In genomic region chr10:176677-177076, GRCh38 we compare ENCODE assay signal across 19 cellular contexts. TPM values are rescaled to one million over a fixed set of nuclear protein-coding genes. Genes with fewer than 3 reads are reported as not detected.
DNase-seq lines count a peak whose midpoint lies in the region; ATAC-seq and TF ChIP-seq lines count a peak whose summit lies in the region.
"Had no signal": no experiment of that assay in that cellular context is flagged by ENCODE, and none has a peak within 500 bp of the region (broad histone marks: within the 10 kb centered on the region; RNA-seq: fewer than 3 reads in every experiment).

No MANE protein-coding gene starts in this region.

- intact Hi-C loops in CD4-positive, alpha-beta T cell (cut with DNase I, micrococcal nuclease), result loop anchor here in 1 of 2 experiments (2.0 kb wide), 1 partner anchor 354 kb away; no protein-coding TSS in a partner anchor
- intact Hi-C loops in heart right ventricle (cut with DNase I), result no loop called here

- no peak for DNase-seq in CD4-positive, alpha-beta T cell
- DNase-seq in central memory CD8-positive, alpha-beta T cell (ENCODE audit: low spot score in 2 of 2), result no peak
- no peak for DNase-seq in COLO668 (lab: John Stamatoyannopoulos, UW; ENCODE audit: unreplicated experiment)
- no peak for DNase-seq in heart right ventricle
- DNase-seq in ureter (ENCODE audit: low spot score), result no peak
- DNase-seq: ACHN; BE2C; C1 segment of cervical spinal cord; CD4-positive, alpha-beta memory T cell; COR-L47; DMS 273 treated with DMSO at 0.1 percent for 48 hours; DMS53; DND-41; EL; GOT3; H7 had no signal

- H3K27ac Mint-ChIP-seq in CD4-positive, alpha-beta T cell, result peak overlapping the region; percentile 5
- peak overlapping the region; percentile 48 for H3K27ac Mint-ChIP-seq in central memory CD8-positive, alpha-beta T cell (ENCODE audit: low read depth)

- no peak overlapping the region for H3K4me3 ChIP-seq in HEK293 (ENCODE audit: low read depth, low read length)
- H3K4me3 ChIP-seq in heart right ventricle, result no peak overlapping the region
- H3K4me3 ChIP-seq: GM12878 had no signal

- no peaks in the 10 kb centered on the region for H3K27me3 ChIP-seq in CD4-positive, alpha-beta T cell (ENCODE audit: control insufficient read depth, insufficient read depth, low read length)
- no peaks in the 10 kb centered on the region for H3K27me3 ChIP-seq in heart right ventricle
- H3K27me3 ChIP-seq: BE2C had no signal

- POLR2A ChIA-PET in CD4-positive, alpha-beta T cell (lab: Charles Lee), result no interaction called here
- POLR2A ChIA-PET in HEK293 (lab: Yijun Ruan, JAX), result no interaction called here

- no peak overlapping the region for H3K27ac ChIP-seq in CD4-positive, alpha-beta T cell (ENCODE audit: low read depth, low read length)
- H3K27ac ChIP-seq in HEK293 (ENCODE audit: extremely low read depth, low read depth, low read length) (no peak overlapping the region), heart right ventricle (no peak overlapping the region)

- H3K36me3 ChIP-seq in HEK293 (ENCODE audit: control insufficient read depth in 2 of 2, insufficient read depth in 1 of 2, low read length in 2 of 2), result peaks cover 0 to 12% of the 10 kb centered on the region in 2 experiments; a peak in 1 of 3 replicates
- H3K36me3 ChIP-seq in heart right ventricle, result peaks cover 0 to 20% (median 3%) of the 10 kb centered on the region in 9 donors
- H3K36me3 ChIP-seq: BE2C had no signal

- H3K9me3 ChIP-seq in CD4-positive, alpha-beta T cell (ENCODE audit: control insufficient read depth, low read length), result no peaks in the 10 kb centered on the region
- H3K9me3 ChIP-seq in HEK293 (ENCODE audit: control insufficient read depth, insufficient read depth, low read depth, low read length), result no peaks in the 10 kb centered on the region; the same call in 1 of the 2 replicates
- H3K9me3 ChIP-seq in heart right ventricle, result peaks cover 0 to 12% (median 0%) of the 10 kb centered on the region in 11 donors
- H3K9me3 ChIP-seq: BE2C had no signal

- H3K4me1 ChIP-seq in HEK293 (ENCODE audit: control insufficient read depth, insufficient read depth, low read length), result no peaks in the 10 kb centered on the region
- H3K4me1 ChIP-seq in heart right ventricle, result peaks cover 0 to 23% (median 8%) of the 10 kb centered on the region in 9 donors
- H3K4me1 ChIP-seq: BE2C had no signal

- ATAC-seq in CD4-positive, alpha-beta T cell (ENCODE audit: poor library complexity), result no peak
- ATAC-seq in central memory CD8-positive, alpha-beta T cell (replicated peaks; ENCODE audit: extremely low read depth, poor library complexity, severe bottlenecking), result no peak
- no peak for ATAC-seq in heart right ventricle
- ATAC-seq: GM12878, HCT116 had no signal

- H3K9me3 Mint-ChIP-seq in CD4-positive, alpha-beta T cell, result no peaks in the 10 kb centered on the region
- no peaks in the 10 kb centered on the region for H3K9me3 Mint-ChIP-seq in central memory CD8-positive, alpha-beta T cell

- no peaks in the 10 kb centered on the region for H3K27me3 Mint-ChIP-seq in CD4-positive, alpha-beta T cell
- no peaks in the 10 kb centered on the region for H3K27me3 Mint-ChIP-seq in central memory CD8-positive, alpha-beta T cell
- H3K27me3 Mint-ChIP-seq: CD4-positive, alpha-beta memory T cell had no signal

- H3K36me3 Mint-ChIP-seq in CD4-positive, alpha-beta T cell (ENCODE audit: low read depth), result peaks cover 29% of the 10 kb centered on the region
- H3K36me3 Mint-ChIP-seq in central memory CD8-positive, alpha-beta T cell (ENCODE audit: insufficient read depth), result peaks cover 4% of the 10 kb centered on the region

- H3K4me1 Mint-ChIP-seq in CD4-positive, alpha-beta T cell (ENCODE audit: low read depth), result peaks cover 10% of the 10 kb centered on the region
- peaks cover 19% of the 10 kb centered on the region for H3K4me1 Mint-ChIP-seq in central memory CD8-positive, alpha-beta T cell

- TF ChIP-seq CTCF in CD4-positive, alpha-beta T cell (IDR thresholded peaks at IDR 0.05), result no peak
- TF ChIP-seq CTCF in HEK293 (tag by site-specific recombination; IDR thresholded peaks at IDR 0.05) (no peak), heart right ventricle (IDR thresholded peaks at IDR 0.05) (no peak)

- no peak overlapping the region for H3K4me3 Mint-ChIP-seq in CD4-positive, alpha-beta T cell
- H3K4me3 Mint-ChIP-seq in central memory CD8-positive, alpha-beta T cell, result no peak overlapping the region
- H3K4me3 Mint-ChIP-seq: CD4-positive, alpha-beta memory T cell had no signal

- CTCF ChIA-PET in CD4-positive, alpha-beta T cell (lab: Charles Lee), result no interaction called here
- CTCF ChIA-PET in HEK293 (lab: Yijun Ruan, JAX), result no interaction called here

TF ChIP-seq in HEK293, 187 proteins besides CTCF, POLR2A, EP300 and RAD21:
- TF ChIP-seq, protein P1, sequence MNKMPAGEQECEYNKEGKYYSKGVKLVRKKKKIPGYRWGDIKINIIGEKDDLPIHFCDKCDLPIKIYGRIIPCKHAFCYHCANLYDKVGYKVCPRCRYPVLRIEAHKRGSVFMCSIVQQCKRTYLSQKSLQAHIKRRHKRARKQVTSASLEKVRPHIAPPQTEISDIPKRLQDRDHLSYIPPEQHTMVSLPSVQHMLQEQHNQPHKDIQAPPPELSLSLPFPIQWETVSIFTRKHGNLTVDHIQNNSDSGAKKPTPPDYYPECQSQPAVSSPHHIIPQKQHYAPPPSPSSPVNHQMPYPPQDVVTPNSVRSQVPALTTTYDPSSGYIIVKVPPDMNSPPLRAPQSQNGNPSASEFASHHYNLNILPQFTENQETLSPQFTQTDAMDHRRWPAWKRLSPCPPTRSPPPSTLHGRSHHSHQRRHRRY (tag by site-specific recombination; IDR thresholded peaks at IDR 0.05), result no peak
- TF ChIP-seq ZNF266 (tag by site-specific recombination; IDR thresholded peaks at IDR 0.05; ENCODE audit: low read depth), result peak; percentile 97

RNA-seq across cellular contexts. Expression of gene ZMYND11, which starts 41.4 kb away (rescaled TPM):
- total RNA-seq in CD4-positive, alpha-beta T cell, result 10 to 100 TPM; 19.9 to 22.2 TPM
- total RNA-seq in heart right ventricle (10 to 100 TPM; 63.3 to 95.4 (median 80.0) TPM), ureter (106 TPM)
- 10 to 100 TPM; 26.6 to 33.5 TPM for polyA plus RNA-seq in heart right ventricle
